Comparison of ENCODE assay signal across 30 cellular contexts in the genomic region with DNA sequence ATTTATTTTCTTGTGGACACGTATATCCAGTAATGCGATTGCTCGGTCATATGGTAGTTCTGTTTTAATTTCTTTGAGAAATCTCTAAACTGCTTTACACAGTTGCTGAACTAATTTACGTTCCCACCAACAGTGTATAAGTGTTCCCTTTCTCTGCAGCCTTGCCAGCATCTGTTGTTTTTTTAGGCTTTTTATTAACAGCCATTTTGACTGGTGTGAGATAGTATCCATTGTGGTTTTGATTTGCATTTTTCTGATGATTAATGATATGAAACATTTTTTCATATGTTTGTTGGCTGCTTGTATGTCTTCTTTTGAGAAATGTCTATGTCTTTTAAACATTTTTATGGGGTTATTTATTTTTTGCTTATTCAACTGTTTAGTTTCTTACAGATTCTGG.
"Had no signal": no experiment of that assay in that cellular context is flagged by ENCODE, and none has a peak within 500 bp of the region (broad histone marks: within the 10 kb centered on the region; RNA-seq: fewer than 3 reads in every experiment).

No MANE protein-coding gene starts in this region.

- DNase-seq: activated B cell treated with CpG ODN at 0.5 μM for 24 hours; activated CD4-positive, alpha-beta memory T cell treated with anti-CD3 and anti-CD28 coated beads for 36 hours; activated CD4-positive, alpha-beta T cell treated with anti-CD3 and anti-CD28 coated beads for 4 hours; activated CD4-positive, alpha-beta T cell treated with anti-CD3 and anti-CD28 coated beads, Interleukin-2, amount 10 ng/mL, durations not matched to agents 24 days and 14 days; activated CD4-positive, alpha-beta T cell treated with anti-CD3 and anti-CD28 coated beads, Interleukin-2, amount 50 U/mL, for 1 hour; activated CD4-positive, alpha-beta T cell treated with anti-CD3 and anti-CD28 coated beads, Interleukin-2, amount 50 U/mL, for 4 hours; activated CD4-positive, CD25-positive, alpha-beta regulatory T cell treated with anti-CD3 and anti-CD28 coated beads, Interleukin-2, amount 50 U/mL, for 72 hours; activated CD8-positive, alpha-beta memory T cell treated with anti-CD3 and anti-CD28 coated beads, Interleukin-2, amount 50 U/mL, for 4 hours; activated CD8-positive, alpha-beta T cell treated with anti-CD3 and anti-CD28 coated beads for 36 hours; activated effector memory CD4-positive, alpha-beta T cell treated with anti-CD3 and anti-CD28 coated beads, Interleukin-2, amount 50 U/mL, for 16 hours; activated gamma-delta T cell treated with Interleukin-2 at 50 U/mL for 16 hours; activated naive CD4-positive, alpha-beta T cell; activated naive CD4-positive, alpha-beta T cell treated with anti-CD3 and anti-CD28 coated beads for 36 hours; activated naive CD4-positive, alpha-beta T cell treated with anti-CD3 and anti-CD28 coated beads, Interleukin-2, amount 50 U/mL, for 16 hours; activated naive CD8-positive, alpha-beta T cell treated with anti-CD3 and anti-CD28 coated beads for 36 hours; activated T-cell treated with anti-CD3 and anti-CD28 coated beads for 4 hours; activated T-cell treated with anti-CD3 and anti-CD28 coated beads, Interleukin-2, amount 50 U/mL, for 1 hour; activated T-cell treated with anti-CD3 and anti-CD28 coated beads, Interleukin-2, amount 50 U/mL, for 4 hours; activated T-cell treated with anti-CD3 and anti-CD28 coated beads, Interleukin-2, amount 50 U/mL, for 72 hours; adrenal gland; amniotic stem cell; aorta; caudate nucleus; cerebellar nuclear complex; T-helper 2 cell; T-helper 9 cell had no signal

- H3K9me3 ChIP-seq: adrenal gland had no signal

- H3K36me3 ChIP-seq: adrenal gland, cardiac muscle cell had no signal

- H3K4me1 ChIP-seq: adrenal gland had no signal

- H3K27ac ChIP-seq: adrenal gland, cardiac muscle cell, VCaP had no signal

- H3K4me3 ChIP-seq: adrenal gland, cardiac muscle cell had no signal

- H3K27me3 ChIP-seq: cardiac muscle cell had no signal

- ATAC-seq: activated CD8-positive, alpha-beta T cell treated with anti-CD3 and anti-CD28 coated beads for 36 hours; activated naive CD4-positive, alpha-beta T cell treated with anti-CD3 and anti-CD28 coated beads, Interleukin-2, amount 50 U/mL, for 72 hours; activated T-cell treated with anti-CD3 and anti-CD28 coated beads, Interleukin-2, amount 50 U/mL, for 4 hours; activated T-cell treated with anti-CD3 and anti-CD28 coated beads, Interleukin-2, amount 50 U/mL, for 72 hours; activated T-helper 17 cell treated with anti-CD3 and anti-CD28 coated beads, Interleukin-2, amount 50 U/mL, for 72 hours had no signal
